14 cellular contexts compared by ENCODE assay signal in the genomic region with DNA sequence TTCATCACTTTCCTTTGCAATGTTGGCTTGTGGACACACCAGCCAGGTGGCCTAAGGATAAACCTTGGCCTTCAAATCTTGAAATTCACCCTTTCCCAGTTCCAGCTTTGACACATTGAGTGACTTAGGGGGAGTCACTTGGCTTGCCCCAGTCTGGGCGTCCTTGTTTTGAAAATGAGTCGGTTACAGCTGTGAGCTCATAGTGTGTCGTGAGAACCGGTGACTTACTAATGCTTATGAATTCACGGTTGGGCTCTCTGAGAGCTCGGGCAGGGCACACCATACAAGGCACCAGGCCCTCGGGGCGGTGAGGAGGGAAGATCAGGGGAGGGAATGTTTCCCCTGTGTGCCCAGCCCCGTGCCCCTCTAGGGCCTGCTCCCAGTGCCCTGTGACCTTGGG.
A peak's percentile ranks its signal among the peaks of the same experiment; 100 is the strongest.
DNase-seq lines count a peak whose midpoint lies in the region; ATAC-seq and TF ChIP-seq lines count a peak whose summit lies in the region.
"Had no signal": no experiment of that assay in that cellular context is flagged by ENCODE, and none has a peak within 500 bp of the region (broad histone marks: within the 10 kb centered on the region; RNA-seq: fewer than 3 reads in every experiment).

No MANE protein-coding gene starts in this region.

- dilution Hi-C loops in mammary epithelial cell (cut with HindIII; ENCODE audit: low sequenced_read_pairs), result no loop called here

- peaks cover 3% of the 10 kb centered on the region for H3K36me3 Mint-ChIP-seq in mesothelial cell of epicardium
- H3K36me3 Mint-ChIP-seq in activated T-cell treated with anti-CD3 and anti-CD28 coated beads, Interleukin-2, amount 50 U/mL, for 24 hours (ENCODE audit: low read depth), result no peaks in the 10 kb centered on the region
- H3K36me3 Mint-ChIP-seq: activated naive CD8-positive, alpha-beta T cell treated with anti-CD3 and anti-CD28 coated beads for 36 hours had no signal

- H3K27me3 ChIP-seq in mammary epithelial cell (ENCODE audit: insufficient read depth, low read length), result no peaks in the 10 kb centered on the region
- peaks cover 15% of the 10 kb centered on the region for H3K27me3 ChIP-seq in gastroesophageal sphincter

- H3K4me3 ChIP-seq in mammary epithelial cell (replicated peaks in 1 of 3; ENCODE audit: insufficient read depth in 1 of 3, low read depth in 2 of 3, low read length in 3 of 3), result no peak overlapping the region
- no peak overlapping the region for H3K4me3 ChIP-seq in gastroesophageal sphincter

- peak overlapping the region; percentile 92 for H3K27ac Mint-ChIP-seq in mesothelial cell of epicardium
- H3K27ac Mint-ChIP-seq in activated T-cell treated with anti-CD3 and anti-CD28 coated beads, Interleukin-2, amount 50 U/mL, for 24 hours, result no peak overlapping the region
- H3K27ac Mint-ChIP-seq: activated naive CD8-positive, alpha-beta T cell treated with anti-CD3 and anti-CD28 coated beads for 36 hours had no signal

- TF ChIP-seq POLR2A in gastroesophageal sphincter (IDR thresholded peaks at IDR 0.05), result no peak

- ATAC-seq in GM19467 (IDR thresholded peaks at IDR 0.05; ENCODE audit: unreplicated experiment) (no peak), gastroesophageal sphincter (no peak), GM21367 (IDR thresholded peaks at IDR 0.05; ENCODE audit: unreplicated experiment) (no peak)

- peak overlapping the region; percentile 64 for H3K4me2 ChIP-seq in mammary epithelial cell (ENCODE audit: insufficient read depth, low read depth, low read length)

- H3K27ac ChIP-seq in mammary epithelial cell (ENCODE audit: insufficient read depth, low read depth, low read length) (peak overlapping the region; percentile 89), gastroesophageal sphincter (no peak overlapping the region)

- H2AFZ ChIP-seq in mammary epithelial cell (ENCODE audit: low read depth, low read length), result no peak overlapping the region

- H3K4me1 ChIP-seq in mammary epithelial cell (ENCODE audit: insufficient read depth, low read length) (peaks cover 59% of the 10 kb centered on the region), gastroesophageal sphincter (no peaks in the 10 kb centered on the region)

- H3K79me2 ChIP-seq in mammary epithelial cell (ENCODE audit: insufficient read depth, low read length), result no peaks in the 10 kb centered on the region

- H3K9ac ChIP-seq in mammary epithelial cell (ENCODE audit: insufficient read depth, low read length), result peak overlapping the region; percentile 55

- no peak for TF ChIP-seq EP300 in gastroesophageal sphincter (IDR thresholded peaks at IDR 0.05)

- no peak overlapping the region for H3K4me3 Mint-ChIP-seq in mesothelial cell of epicardium
- no peak overlapping the region for H3K4me3 Mint-ChIP-seq in activated T-cell treated with anti-CD3 and anti-CD28 coated beads, Interleukin-2, amount 50 U/mL, for 24 hours
- H3K4me3 Mint-ChIP-seq: activated naive CD8-positive, alpha-beta T cell treated with anti-CD3 and anti-CD28 coated beads for 36 hours had no signal

- CTCF ChIA-PET in mammary epithelial cell (lab: Charles Lee; ENCODE audit: low non-redundant PET), result interaction anchor here (1.0 to 1.2 kb wide), 2 partner anchors 22 to 23 kb away, joined by 3 to 4 read pairs; no protein-coding TSS in a partner anchor

- BruUV-seq in mammary epithelial cell (replicated peaks; lab: Mats Ljungman, UMichigan), result no TSS peak

- peaks cover 37% of the 10 kb centered on the region for H3K4me1 Mint-ChIP-seq in mesothelial cell of epicardium
- H3K4me1 Mint-ChIP-seq in activated T-cell treated with anti-CD3 and anti-CD28 coated beads, Interleukin-2, amount 50 U/mL, for 24 hours (ENCODE audit: low read depth), result no peaks in the 10 kb centered on the region
- H3K4me1 Mint-ChIP-seq: activated naive CD8-positive, alpha-beta T cell treated with anti-CD3 and anti-CD28 coated beads for 36 hours had no signal

- no peaks in the 10 kb centered on the region for H3K27me3 Mint-ChIP-seq in mesothelial cell of epicardium (ENCODE audit: low read depth)
- peaks cover 10% of the 10 kb centered on the region for H3K27me3 Mint-ChIP-seq in activated T-cell treated with anti-CD3 and anti-CD28 coated beads, Interleukin-2, amount 50 U/mL, for 24 hours

- intact Hi-C loops in mammary epithelial cell (cut with micrococcal nuclease), result loop anchor here (5.0 kb wide), 2 partner anchors 92 to 297 kb away; no protein-coding TSS in a partner anchor

- WGBS in mammary epithelial cell (ENCODE audit: low coverage, missing lambda C conversion rate), result 2% methylated on average over 9 of the region's 9 CpGs
- 53 to 64% methylated on average over 5 of the region's 9 CpGs for WGBS in gastroesophageal sphincter (ENCODE audit: low coverage in 1 of 2), 2 donors

- in situ Hi-C loops in mammary epithelial cell (cut with MboI; ENCODE audit: low sequenced_read_pairs in 2 of 2), result no loop called here

- H3K36me3 ChIP-seq in mammary epithelial cell (ENCODE audit: insufficient read depth, low read length) (no peaks in the 10 kb centered on the region), gastroesophageal sphincter (no peaks in the 10 kb centered on the region)

- H3K9me3 Mint-ChIP-seq in mesothelial cell of epicardium, result peaks cover 3% of the 10 kb centered on the region
- H3K9me3 Mint-ChIP-seq in activated T-cell treated with anti-CD3 and anti-CD28 coated beads, Interleukin-2, amount 50 U/mL, for 24 hours, result no peaks in the 10 kb centered on the region
- H3K9me3 Mint-ChIP-seq: activated naive CD8-positive, alpha-beta T cell treated with anti-CD3 and anti-CD28 coated beads for 36 hours had no signal

- DNase-seq in AG20443 (ENCODE audit: low spot score), result peak; percentile 82
- DNase-seq in LoVo (ENCODE audit: low spot score), result peak; percentile 56
- DNase-seq in mammary epithelial cell, result peak; percentile 94
- DNase-seq in mesothelial cell of epicardium (ENCODE audit: low spot score in 2 of 2, unreplicated experiment in 2 of 2), result no peak
- no peak for DNase-seq in activated T-cell treated with anti-CD3 and anti-CD28 coated beads, Interleukin-2, amount 50 U/mL, for 24 hours
- DNase-seq: activated CD4-positive, alpha-beta T cell treated with anti-CD3 and anti-CD28 coated beads for 1 hour; activated naive CD8-positive, alpha-beta T cell treated with anti-CD3 and anti-CD28 coated beads for 36 hours; mesenchymal stem cell; NCI-H1105; NCI-H446; substantia nigra had no signal

- no peak for TF ChIP-seq CTCF in mammary epithelial cell (conservative IDR thresholded peaks at IDR 0.05 in 1 of 2, IDR thresholded peaks at IDR 0.05 in 1 of 2; ENCODE audit: extremely low read depth in 1 of 2, insufficient read depth in 1 of 2, low read depth in 1 of 2, low read length in 2 of 2)
- TF ChIP-seq CTCF in mesothelial cell of epicardium (IDR thresholded peaks at IDR 0.05; ENCODE audit: unreplicated experiment), result no peak
- TF ChIP-seq CTCF in gastroesophageal sphincter (IDR thresholded peaks at IDR 0.05), result no peak

- no peaks in the 10 kb centered on the region for H4K20me1 ChIP-seq in mammary epithelial cell (ENCODE audit: insufficient read depth, low read length)

- no peaks in the 10 kb centered on the region for H3K9me3 ChIP-seq in mammary epithelial cell (replicated peaks; ENCODE audit: insufficient read depth, low read length)
- H3K9me3 ChIP-seq in gastroesophageal sphincter, result peaks cover 0 to 9% (median 0%) of the 10 kb centered on the region in 3 donors

Comparison
In these comparisons a context has a peak if more than half of its experiments do, and no peak if none do; other contexts are left out.
1. DNase-seq: peak in AG20443 (single experiment), LoVo (single experiment) and mammary epithelial cell (single experiment); none in mesothelial cell of epicardium (0 of 2) and activated T-cell treated with anti-CD3 and anti-CD28 coated beads, Interleukin-2, amount 50 U/mL, for 24 hours (single experiment).